ENCODE assay signal across 8 cellular contexts in genomic region chrX:47145408-47146120, GRCh38. TPM values are rescaled to one million over a fixed set of nuclear protein-coding genes. Genes with fewer than 3 reads are reported as not detected.
DNase-seq lines count a peak whose midpoint lies in the region; ATAC-seq, FAIRE-seq and TF ChIP-seq lines count a peak whose summit lies in the region.

No MANE protein-coding gene starts in this region.

- DNase-seq in Calu3 (no peak), body of pancreas (no peak), kidney (peak; percentile 37), suprapubic skin (ENCODE audit: low spot score in 2 of 2) (no peak), omental fat pad (ENCODE audit: low spot score) (no peak), RKO (ENCODE audit: low spot score) (no peak)

- peaks cover 8% of the 10 kb centered on the region for H3K4me1 ChIP-seq in Loucy (ENCODE audit: insufficient read depth, low read length, poor library complexity, severe bottlenecking)
- H3K4me1 ChIP-seq in body of pancreas: peaks cover 19% of the 10 kb centered on the region
- peaks cover 0 to 17% of the 10 kb centered on the region in 2 donors for H3K4me1 ChIP-seq in kidney (ENCODE audit: control insufficient read depth in 1 of 2, insufficient read depth in 1 of 2, low read depth in 1 of 2, low read length in 2 of 2)
- peaks cover 25% of the 10 kb centered on the region for H3K4me1 ChIP-seq in suprapubic skin

- H3F3A ChIP-seq in Loucy (ENCODE audit: low read depth): no peaks in the 10 kb centered on the region

- intact Hi-C loops in Calu3 (cut with micrococcal nuclease; ENCODE audit: unreplicated experiment) (no loop called here), body of pancreas (cut with DNase I) (no loop called here), kidney (cut with DNase I) (no loop called here)

- H3K9me3 ChIP-seq in Loucy (ENCODE audit: insufficient read depth, low read depth, low read length) (no peaks in the 10 kb centered on the region), body of pancreas (no peaks in the 10 kb centered on the region), kidney (ENCODE audit: control insufficient read depth in 1 of 2, low read length in 2 of 2) (no peaks in the 10 kb centered on the region), suprapubic skin (no peaks in the 10 kb centered on the region)

- H3K27ac Mint-ChIP-seq in Calu3 (ENCODE audit: unreplicated experiment): peak overlapping the region; percentile 100

- no peaks in the 10 kb centered on the region for H3K27me3 Mint-ChIP-seq in Calu3 (ENCODE audit: unreplicated experiment)

- TF ChIP-seq POLR2A in body of pancreas (IDR thresholded peaks at IDR 0.05) (no peak), suprapubic skin (IDR thresholded peaks at IDR 0.05) (peak in 1 of 2 donors; percentile 11)

- H3K27ac ChIP-seq in body of pancreas (peak overlapping the region; percentile 93 to 96 (median 94)), kidney (ENCODE audit: low read depth in 2 of 2, low read length in 2 of 2) (peak overlapping the region; percentile 92 to 95), suprapubic skin (peak overlapping the region; percentile 97)

- FAIRE-seq in kidney (lab: Jason Lieb, UNC): no peak

- peaks cover 68% of the 10 kb centered on the region for H3K36me3 Mint-ChIP-seq in Calu3 (ENCODE audit: insufficient read depth, unreplicated experiment)

- peak overlapping the region; percentile 93; the same call in 1 of the 2 replicates for H2AFZ ChIP-seq in Loucy (ENCODE audit: low read length)

- H3K4me3 ChIP-seq in Loucy (ENCODE audit: low read length, poor library complexity, severe bottlenecking): peak overlapping the region; percentile 93
- H3K4me3 ChIP-seq in body of pancreas: peak overlapping the region; percentile 48 to 51
- peak overlapping the region; percentile 72 to 80 for H3K4me3 ChIP-seq in kidney (ENCODE audit: low read length in 2 of 2)
- H3K4me3 ChIP-seq in suprapubic skin: peak overlapping the region; percentile 65

- H3K9me3 Mint-ChIP-seq in Calu3 (ENCODE audit: low read depth, unreplicated experiment): no peaks in the 10 kb centered on the region

- TF ChIP-seq EP300 in suprapubic skin (IDR thresholded peaks at IDR 0.05): no peak

- H3K9me2 ChIP-seq in Loucy (replicated peaks; ENCODE audit: low read depth, low read length): no peaks in the 10 kb centered on the region

- peak overlapping the region; percentile 100 for H3K4me3 Mint-ChIP-seq in Calu3 (ENCODE audit: low read depth, unreplicated experiment)

- H3K4me2 ChIP-seq in Loucy (ENCODE audit: low read depth, low read length, poor library complexity, severe bottlenecking): peak overlapping the region; percentile 87

- peaks cover 40% of the 10 kb centered on the region for H4K20me1 ChIP-seq in Loucy (ENCODE audit: insufficient read depth, low read length, poor library complexity, severe bottlenecking)

- H3K27me3 ChIP-seq in Loucy (ENCODE audit: insufficient read depth, low read length, poor library complexity, severe bottlenecking) (no peaks in the 10 kb centered on the region), body of pancreas (no peaks in the 10 kb centered on the region), suprapubic skin (no peaks in the 10 kb centered on the region)

- 0 to 1% methylated on average over 19 to 33 of the region's 37 CpGs for WGBS in body of pancreas, 2 donors
- 35% methylated on average over 36 of the region's 37 CpGs for WGBS in suprapubic skin

- peak; percentile 9 for ATAC-seq in GM21447 (IDR thresholded peaks at IDR 0.05; ENCODE audit: unreplicated experiment)
- ATAC-seq in body of pancreas: peak; percentile 25
- no peak for ATAC-seq in omental fat pad (ENCODE audit: low FRiP score)

- CTCF ChIA-PET in Calu3 (lab: Charles Lee): interaction anchor here (0.6 to 1.4 kb wide), 7 partner anchors 10 to 377 kb away, joined by 3 to 15 read pairs (median 4); no protein-coding TSS in a partner anchor

- H3K9ac ChIP-seq in Loucy (ENCODE audit: low read depth, low read length, poor library complexity, severe bottlenecking) (peak overlapping the region; percentile 94), kidney (ENCODE audit: low read length in 2 of 2) (peak overlapping the region; percentile 43 to 75)

- BruUV-seq in Calu3 (replicated peaks; lab: Mats Ljungman, UMichigan): no TSS peak

- H3K79me2 ChIP-seq in Loucy (ENCODE audit: insufficient read depth, low read length): peaks cover 76% of the 10 kb centered on the region

- peaks cover 5% of the 10 kb centered on the region; the same call in 1 of the 2 replicates for H3K36me3 ChIP-seq in Loucy (ENCODE audit: insufficient read depth, low read length)
- H3K36me3 ChIP-seq in body of pancreas (replicated peaks in 1 of 2; ENCODE audit: insufficient read depth in 1 of 2, low read depth in 2 of 2): no peaks in the 10 kb centered on the region
- H3K36me3 ChIP-seq in kidney (ENCODE audit: control insufficient read depth in 1 of 2, insufficient read depth in 2 of 2, low read length in 2 of 2): no peaks in the 10 kb centered on the region
- H3K36me3 ChIP-seq in suprapubic skin: no peaks in the 10 kb centered on the region

- H3K4me1 Mint-ChIP-seq in Calu3 (ENCODE audit: low read depth, unreplicated experiment): peaks cover 9% of the 10 kb centered on the region

- TF ChIP-seq CTCF in Calu3 (IDR thresholded peaks at IDR 0.05; ENCODE audit: unreplicated experiment): no peak
- no peak for TF ChIP-seq CTCF in Loucy (conservative IDR thresholded peaks at IDR 0.05; ENCODE audit: low read length)
- TF ChIP-seq CTCF in body of pancreas (IDR thresholded peaks at IDR 0.05): no peak
- no peak for TF ChIP-seq CTCF in kidney (IDR thresholded peaks at IDR 0.05; ENCODE audit: borderline replicate concordance, extremely low read depth, insufficient read depth)
- no peak for TF ChIP-seq CTCF in suprapubic skin (IDR thresholded peaks at IDR 0.05)
- no peak for TF ChIP-seq CTCF in omental fat pad (IDR thresholded peaks at IDR 0.05)

RNA-seq across cellular contexts. Expression of gene RBM10, which starts 0.5 kb away (rescaled TPM):
- total RNA-seq in Calu3 (2022) (47.2 and 49.4 TPM in 2 replicates), body of pancreas (10 to 100 TPM; 16.1 to 29.0 TPM), kidney (31.7 TPM), suprapubic skin (10 to 100 TPM; 27.9 to 33.1 (median 30.2) TPM), omental fat pad (10 to 100 TPM; 24.3 to 27.0 (median 25.4) TPM)
- 27.5 TPM for polyA plus RNA-seq in kidney (ENCODE audit: insufficient read depth, low read depth, low replicate concordance)

RNA-seq across cellular contexts. Expression of gene NDUFB11, which starts 1.1 kb away (rescaled TPM):
- total RNA-seq in Calu3 (2022): 102 TPM in 2 replicates
- 10 to 100 TPM; 66.7 to 80.1 TPM for total RNA-seq in body of pancreas
- 70.7 TPM for total RNA-seq in kidney
- polyA plus RNA-seq in kidney (ENCODE audit: insufficient read depth, low read depth, low replicate concordance): 215 TPM
- total RNA-seq in suprapubic skin: 10 to 100 TPM; 28.0 to 67.3 (median 51.7) TPM
- 10 to 100 TPM; 37.7 to 63.2 (median 41.6) TPM for total RNA-seq in omental fat pad

RNA-seq across cellular contexts. Expression of gene UBA1, which starts 48.1 kb away (rescaled TPM):
- total RNA-seq in Calu3 (2022) (234 and 240 TPM in 2 replicates), body of pancreas (10 to 100 TPM; 70.8 to 82.4 TPM), kidney (218 TPM), suprapubic skin (100 to 1,000 TPM; 146 to 186 (median 157) TPM), omental fat pad (100 to 1,000 TPM; 132 to 158 (median 148) TPM)
- polyA plus RNA-seq in kidney (ENCODE audit: insufficient read depth, low read depth, low replicate concordance): 155 TPM
